Comparison of ENCODE assay signal across 23 cellular contexts in the genomic region with DNA sequence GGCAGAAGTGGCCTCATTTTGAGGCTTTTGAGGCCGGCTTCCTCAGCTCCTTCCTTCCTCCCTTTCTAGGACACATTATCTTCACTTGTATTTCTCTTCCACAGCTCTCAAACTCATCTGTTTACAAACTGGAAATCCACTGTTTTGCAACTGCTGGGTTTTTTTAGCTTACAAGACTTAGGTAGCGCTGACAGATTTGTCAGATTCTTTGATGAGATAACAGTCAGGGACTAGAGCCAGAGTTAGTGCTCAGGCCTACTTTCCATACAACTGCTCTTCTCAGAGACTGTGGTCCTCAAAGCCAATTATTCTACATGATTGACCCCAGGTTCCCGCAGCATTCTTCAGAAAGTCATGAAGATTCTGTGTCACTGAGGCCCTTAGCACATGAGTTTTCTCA. TPM values are rescaled to one million over a fixed set of nuclear protein-coding genes. Genes with fewer than 3 reads are reported as not detected.
A peak's percentile ranks its signal among the peaks of the same experiment; 100 is the strongest.
DNase-seq lines count a peak whose midpoint lies in the region; ATAC-seq and TF ChIP-seq lines count a peak whose summit lies in the region.
"Had no signal": no experiment of that assay in that cellular context is flagged by ENCODE, and none has a peak within 500 bp of the region (broad histone marks: within the 10 kb centered on the region; RNA-seq: fewer than 3 reads in every experiment).

No MANE protein-coding gene starts in this region.

- peak overlapping the region; percentile 19; the same call in 1 of the 2 replicates for H3K27ac ChIP-seq in VCaP
- H3K27ac ChIP-seq in hepatocyte = peak overlapping the region; percentile 4
- peak overlapping the region; percentile 88 for H3K27ac ChIP-seq in parathyroid adenoma
- H3K27ac ChIP-seq: 22Rv1, BLaER1, GM23248 had no signal

- 80% methylated on average over 3 of the region's 3 CpGs for WGBS in hepatocyte (ENCODE audit: low lambda C conversion rate, missing lambda C conversion rate)

- H3K79me2 ChIP-seq in hepatocyte (peaks cover 57% of the 10 kb centered on the region), parathyroid adenoma (no peaks in the 10 kb centered on the region)

- H3K27me3 ChIP-seq in hepatocyte = no peaks in the 10 kb centered on the region
- H3K27me3 ChIP-seq in parathyroid adenoma (ENCODE audit: control insufficient read depth, insufficient read depth, low read length) = no peaks in the 10 kb centered on the region
- H3K27me3 ChIP-seq: BLaER1 had no signal

- H4K20me1 ChIP-seq in hepatocyte (ENCODE audit: insufficient read depth, poor library complexity, severe bottlenecking) = peaks cover 3% of the 10 kb centered on the region
- H4K20me1 ChIP-seq: BLaER1 had no signal

- TF ChIP-seq CTCF in VCaP (conservative IDR thresholded peaks at IDR 0.05) (no peak), hepatocyte (IDR thresholded peaks at IDR 0.05; ENCODE audit: poor library complexity) (no peak), parathyroid adenoma (IDR thresholded peaks at IDR 0.05) (no peak)

- H3K36me3 ChIP-seq in hepatocyte (replicated peaks; ENCODE audit: insufficient read depth, low read depth) (no peaks in the 10 kb centered on the region), parathyroid adenoma (ENCODE audit: control insufficient read depth, insufficient read depth, low read length) (no peaks in the 10 kb centered on the region)
- H3K36me3 ChIP-seq: BLaER1, HAP-1 had no signal

- H3K9ac ChIP-seq in parathyroid adenoma = no peak overlapping the region
- H3K9ac ChIP-seq: BLaER1, GM23248 had no signal

- H2AFZ ChIP-seq in hepatocyte = no peak overlapping the region
- H2AFZ ChIP-seq in parathyroid adenoma = peak overlapping the region; percentile 31
- H2AFZ ChIP-seq: GM23248 had no signal

- peak; percentile 44 for DNase-seq in DMS 273 (lab: John Stamatoyannopoulos, UW; ENCODE audit: unreplicated experiment)
- DNase-seq in DMS 273 treated with DMSO at 0.1 percent for 48 hours (lab: John Stamatoyannopoulos, UW) = no peak
- no peak for DNase-seq in hepatocyte (ENCODE audit: low spot score)
- no peak for DNase-seq in germinal center (ENCODE audit: low spot score)
- no peak for DNase-seq in activated effector memory CD4-positive, alpha-beta T cell treated with anti-CD3 and anti-CD28 coated beads, Interleukin-2, amount 50 U/mL, for 16 hours
- DNase-seq: Calu3; CD4-positive, alpha-beta memory T cell; DMS79; GDM1; GM23248 had no signal

- H3K4me1 ChIP-seq in hepatocyte (ENCODE audit: insufficient read depth) (peaks cover 49% of the 10 kb centered on the region), parathyroid adenoma (peaks cover 62% of the 10 kb centered on the region)
- H3K4me1 ChIP-seq: HAP-1 had no signal

- no peak overlapping the region for H3K4me3 ChIP-seq in hepatocyte
- no peak overlapping the region for H3K4me3 ChIP-seq in parathyroid adenoma (ENCODE audit: low read depth, low read length)
- H3K4me3 ChIP-seq: BLaER1, GM23248, HAP-1 had no signal

- peak overlapping the region; percentile 20 for H3K4me2 ChIP-seq in hepatocyte
- H3K4me2 ChIP-seq in parathyroid adenoma (ENCODE audit: low read length) = no peak overlapping the region
- H3K4me2 ChIP-seq: BLaER1 had no signal

- H3K9me3 ChIP-seq in hepatocyte (ENCODE audit: low read depth) (no peaks in the 10 kb centered on the region), parathyroid adenoma (ENCODE audit: control insufficient read depth, low read length) (no peaks in the 10 kb centered on the region)
- H3K9me3 ChIP-seq: BLaER1, HAP-1 had no signal

- no peaks in the 10 kb centered on the region for H3K9me2 ChIP-seq in hepatocyte (replicated peaks; ENCODE audit: insufficient read depth)

- no peak for ATAC-seq in HG02973 (IDR thresholded peaks at IDR 0.05; ENCODE audit: unreplicated experiment)
- ATAC-seq: HepG2 had no signal

RNA-seq across cellular contexts. Expression of a gene that starts 10.8 kb away (rescaled TPM):
- 56.1 and 58.0 TPM in 2 replicates for total RNA-seq in hepatocyte
- 37.8 and 42.4 TPM in 2 replicates for polyA plus RNA-seq in hepatocyte
- total RNA-seq: A673; CD4-positive, alpha-beta memory T cell; Daoy; GM23248; H4 had no signal
- polyA plus RNA-seq: AG04450; CD14-positive monocyte; CD4-positive, alpha-beta memory T cell; GM23248; IgD-negative memory B cell had no signal

Comparison
In these comparisons a context has a peak if more than half of its experiments do, and no peak if none do; other contexts are left out.
1. H3K27ac ChIP-seq: peak in every context shown above with its lines; median percentile 88 in parathyroid adenoma; 19 in VCaP; 4 in hepatocyte.